In genomic region chr10:812787-813186, GRCh38 we compare ENCODE assay signal across 24 cellular contexts.
DNase-seq lines count a peak whose midpoint lies in the region; ATAC-seq and TF ChIP-seq lines count a peak whose summit lies in the region.
"Had no signal": no experiment of that assay in that cellular context is flagged by ENCODE, and none has a peak within 500 bp of the region (broad histone marks: within the 10 kb centered on the region; RNA-seq: fewer than 3 reads in every experiment).

No MANE protein-coding gene starts in this region.

- no peak overlapping the region for H3K27ac ChIP-seq in CD8-positive, alpha-beta memory T cell (ENCODE audit: low read depth, low read length)
- H3K27ac ChIP-seq: BLaER1 treated with 17β-estradiol and CSF1 and Interleukin-3, amounts not matched to agents 10 nM and 100 nM; KMS-11 had no signal

- no peak for ATAC-seq in effector memory CD8-positive, alpha-beta T cell (replicated peaks)
- no peak for ATAC-seq in HG02798 (IDR thresholded peaks at IDR 0.05; ENCODE audit: poor library complexity, unreplicated experiment)
- ATAC-seq: GM23338, PC-3 had no signal

- no peak for TF ChIP-seq CTCF in HFFc6 (IDR thresholded peaks at IDR 0.05)

- H3K36me3 Mint-ChIP-seq in activated naive CD4-positive, alpha-beta T cell treated with anti-CD3 and anti-CD28 coated beads, Interleukin-2, amount 10 ng/mL, durations not matched to agents 7 days and 5 days = peaks cover 60% of the 10 kb centered on the region
- H3K36me3 Mint-ChIP-seq in activated naive CD4-positive, alpha-beta T cell treated with anti-CD3 and anti-CD28 coated beads for 36 hours (ENCODE audit: low read depth) = peaks cover 30% of the 10 kb centered on the region
- peaks cover 55% of the 10 kb centered on the region for H3K36me3 Mint-ChIP-seq in HFFc6 (ENCODE audit: low read depth)
- H3K36me3 Mint-ChIP-seq in immature natural killer cell = peaks cover 28 to 71% (median 30%) of the 10 kb centered on the region in 3 donors
- H3K36me3 Mint-ChIP-seq in effector memory CD8-positive, alpha-beta T cell (ENCODE audit: insufficient read depth) = peaks cover 68% of the 10 kb centered on the region
- peaks cover 0 to 91% (median 30%) of the 10 kb centered on the region in 3 donors for H3K36me3 Mint-ChIP-seq in CD8-positive, alpha-beta memory T cell

- no peaks in the 10 kb centered on the region for H3K9me3 ChIP-seq in CD8-positive, alpha-beta memory T cell (ENCODE audit: low read length)
- H3K9me3 ChIP-seq: BLaER1 treated with 17β-estradiol and CSF1 and Interleukin-3, amounts not matched to agents 10 nM and 100 nM had no signal

- intact Hi-C loops in activated naive CD4-positive, alpha-beta T cell treated with anti-CD3 and anti-CD28 coated beads for 36 hours (cut with micrococcal nuclease) = no loop called here

- peak overlapping the region; percentile 55 for H3K27ac Mint-ChIP-seq in activated naive CD4-positive, alpha-beta T cell treated with anti-CD3 and anti-CD28 coated beads, Interleukin-2, amount 10 ng/mL, durations not matched to agents 7 days and 5 days
- no peak overlapping the region for H3K27ac Mint-ChIP-seq in activated naive CD4-positive, alpha-beta T cell treated with anti-CD3 and anti-CD28 coated beads for 36 hours
- H3K27ac Mint-ChIP-seq in HFFc6 (0 out of 2 replicates have a peak overlapping the region, but pooled peaks have one; percentile 24), immature natural killer cell (peak overlapping the region in 5 of 6 donors; percentile 10 to 57 (median 36))
- H3K27ac Mint-ChIP-seq in effector memory CD8-positive, alpha-beta T cell = no peak overlapping the region
- H3K27ac Mint-ChIP-seq in CD8-positive, alpha-beta memory T cell = no peak overlapping the region
- H3K27ac Mint-ChIP-seq: CD4-positive, alpha-beta T cell; GM23338 had no signal

- H3K27me3 Mint-ChIP-seq in activated naive CD4-positive, alpha-beta T cell treated with anti-CD3 and anti-CD28 coated beads, Interleukin-2, amount 10 ng/mL, durations not matched to agents 7 days and 5 days = no peaks in the 10 kb centered on the region
- no peaks in the 10 kb centered on the region for H3K27me3 Mint-ChIP-seq in activated naive CD4-positive, alpha-beta T cell treated with anti-CD3 and anti-CD28 coated beads for 36 hours (ENCODE audit: low read depth)
- peaks cover 13% of the 10 kb centered on the region for H3K27me3 Mint-ChIP-seq in HFFc6 (ENCODE audit: insufficient read depth)
- no peaks in the 10 kb centered on the region for H3K27me3 Mint-ChIP-seq in immature natural killer cell (ENCODE audit: low read depth in 3 of 3)
- H3K27me3 Mint-ChIP-seq in effector memory CD8-positive, alpha-beta T cell = no peaks in the 10 kb centered on the region
- no peaks in the 10 kb centered on the region for H3K27me3 Mint-ChIP-seq in CD8-positive, alpha-beta memory T cell
- H3K27me3 Mint-ChIP-seq: CD4-positive, alpha-beta T cell had no signal

- POLR2A ChIA-PET in CD8-positive, alpha-beta memory T cell (lab: Charles Lee) = interaction anchor here (0.7 kb wide), 1 partner anchor 10 kb away, joined by 3 read pairs; no protein-coding TSS in a partner anchor

- H3K4me3 ChIP-seq in CD8-positive, alpha-beta memory T cell (ENCODE audit: low read length) = no peak overlapping the region
- H3K4me3 ChIP-seq: BLaER1 treated with 17β-estradiol and CSF1 and Interleukin-3, amounts not matched to agents 10 nM and 100 nM; GM23338 had no signal

- H3K9me3 Mint-ChIP-seq in activated naive CD4-positive, alpha-beta T cell treated with anti-CD3 and anti-CD28 coated beads, Interleukin-2, amount 10 ng/mL, durations not matched to agents 7 days and 5 days = no peaks in the 10 kb centered on the region
- H3K9me3 Mint-ChIP-seq in activated naive CD4-positive, alpha-beta T cell treated with anti-CD3 and anti-CD28 coated beads for 36 hours = no peaks in the 10 kb centered on the region
- H3K9me3 Mint-ChIP-seq in HFFc6 (no peaks in the 10 kb centered on the region), immature natural killer cell (no peaks in the 10 kb centered on the region)
- no peaks in the 10 kb centered on the region for H3K9me3 Mint-ChIP-seq in effector memory CD8-positive, alpha-beta T cell
- H3K9me3 Mint-ChIP-seq in CD8-positive, alpha-beta memory T cell = no peaks in the 10 kb centered on the region
- H3K9me3 Mint-ChIP-seq: CD4-positive, alpha-beta T cell; GM23338; H9 had no signal

- no peak for DNase-seq in activated naive CD4-positive, alpha-beta T cell treated with anti-CD3 and anti-CD28 coated beads, Interleukin-2, amount 10 ng/mL, durations not matched to agents 7 days and 5 days
- no peak for DNase-seq in activated naive CD4-positive, alpha-beta T cell treated with anti-CD3 and anti-CD28 coated beads for 36 hours
- DNase-seq in HFFc6 = no peak
- no peak for DNase-seq in immature natural killer cell
- peak; percentile 18 for DNase-seq in putamen (ENCODE audit: low spot score)
- DNase-seq in effector memory CD8-positive, alpha-beta T cell = no peak
- DNase-seq in CD8-positive, alpha-beta memory T cell = no peak
- DNase-seq: CD4-positive, alpha-beta T cell; COR-L47; DMS53; H9; IMR-90; MM.1S; NCI-H1694; NCI-H2029 treated with DMSO at 0.1 percent for 48 hours; NCI-H446 treated with DMSO at 0.1 percent for 48 hours; NCI-H526; NCI-H82; NK-92 treated with Interleukin-12 subunit alpha and Interleukin-12 subunit beta, amount 100 ng/mL, for 24 hours; PC-3 had no signal

- H3K4me3 Mint-ChIP-seq in activated naive CD4-positive, alpha-beta T cell treated with anti-CD3 and anti-CD28 coated beads, Interleukin-2, amount 10 ng/mL, durations not matched to agents 7 days and 5 days = no peak overlapping the region
- no peak overlapping the region for H3K4me3 Mint-ChIP-seq in activated naive CD4-positive, alpha-beta T cell treated with anti-CD3 and anti-CD28 coated beads for 36 hours
- H3K4me3 Mint-ChIP-seq in HFFc6 (no peak overlapping the region), immature natural killer cell (no peak overlapping the region)
- H3K4me3 Mint-ChIP-seq in effector memory CD8-positive, alpha-beta T cell = no peak overlapping the region
- H3K4me3 Mint-ChIP-seq in CD8-positive, alpha-beta memory T cell = no peak overlapping the region
- H3K4me3 Mint-ChIP-seq: CD4-positive, alpha-beta T cell; GM23338; H9 had no signal

- no peaks in the 10 kb centered on the region for H3K4me1 ChIP-seq in CD8-positive, alpha-beta memory T cell (ENCODE audit: insufficient read depth, low read length)

- CTCF ChIA-PET in activated naive CD4-positive, alpha-beta T cell treated with anti-CD3 and anti-CD28 coated beads, Interleukin-2, amount 10 ng/mL, durations not matched to agents 7 days and 5 days (lab: Charles Lee) = interaction anchor here (0.6 to 1.5 kb wide), 2 partner anchors 15 to 28 kb away, joined by 3 read pairs; no protein-coding TSS in a partner anchor
- CTCF ChIA-PET in activated naive CD4-positive, alpha-beta T cell treated with anti-CD3 and anti-CD28 coated beads for 36 hours (lab: Charles Lee) = no interaction called here
- CTCF ChIA-PET in CD8-positive, alpha-beta memory T cell (lab: Charles Lee) = no interaction called here

- H3K4me1 Mint-ChIP-seq in activated naive CD4-positive, alpha-beta T cell treated with anti-CD3 and anti-CD28 coated beads, Interleukin-2, amount 10 ng/mL, durations not matched to agents 7 days and 5 days = no peaks in the 10 kb centered on the region
- H3K4me1 Mint-ChIP-seq in activated naive CD4-positive, alpha-beta T cell treated with anti-CD3 and anti-CD28 coated beads for 36 hours (ENCODE audit: low read depth) = no peaks in the 10 kb centered on the region
- H3K4me1 Mint-ChIP-seq in HFFc6 (ENCODE audit: low read depth) = peaks cover 7% of the 10 kb centered on the region
- peaks cover 2 to 17% of the 10 kb centered on the region in 2 donors for H3K4me1 Mint-ChIP-seq in immature natural killer cell
- no peaks in the 10 kb centered on the region for H3K4me1 Mint-ChIP-seq in effector memory CD8-positive, alpha-beta T cell (ENCODE audit: low read depth in 2 of 2)
- no peaks in the 10 kb centered on the region for H3K4me1 Mint-ChIP-seq in CD8-positive, alpha-beta memory T cell
- H3K4me1 Mint-ChIP-seq: GM23338, H9 had no signal

- no peaks in the 10 kb centered on the region for H3K27me3 ChIP-seq in CD8-positive, alpha-beta memory T cell (ENCODE audit: insufficient read depth, low read length, poor library complexity, severe bottlenecking)
- H3K27me3 ChIP-seq: BLaER1 treated with 17β-estradiol and CSF1 and Interleukin-3, amounts not matched to agents 10 nM and 100 nM had no signal

- H3K36me3 ChIP-seq in CD8-positive, alpha-beta memory T cell (ENCODE audit: insufficient read depth, low read length) = peaks cover 40% of the 10 kb centered on the region

Comparison
In these comparisons a context has a peak if more than half of its experiments do, and no peak if none do; other contexts are left out.
1. H3K27ac Mint-ChIP-seq: peak in activated naive CD4-positive, alpha-beta T cell treated with anti-CD3 and anti-CD28 coated beads, Interleukin-2, amount 10 ng/mL, durations not matched to agents 7 days and 5 days (single experiment), HFFc6 (single experiment) and immature natural killer cell (5 of 6); none in activated naive CD4-positive, alpha-beta T cell treated with anti-CD3 and anti-CD28 coated beads for 36 hours (single experiment), effector memory CD8-positive, alpha-beta T cell (0 of 2) and CD8-positive, alpha-beta memory T cell (0 of 8).